In genomic region chr13:43970520-43971242, GRCh38 we compare ENCODE assay signal across 7 cellular contexts.
DNase-seq lines count a peak whose midpoint lies in the region; ATAC-seq and TF ChIP-seq lines count a peak whose summit lies in the region.
"Not testable (repeated sequence)": the region's sequence is repeated elsewhere in the genome, so short reads cannot be mapped to it uniquely, and the experiment has no call there.

No MANE protein-coding gene starts in this region.

- not testable (repeated sequence) for H3K36me3 Mint-ChIP-seq in chondrocyte (ENCODE audit: low read depth)

- H3K27ac Mint-ChIP-seq in chondrocyte (ENCODE audit: unreplicated experiment) = not testable (repeated sequence)

- not testable (repeated sequence) for H3K9me3 ChIP-seq in right cardiac atrium (ENCODE audit: control insufficient read depth, low read length); mucosa of descending colon; upper lobe of right lung

- not testable (repeated sequence) for H3K27me3 ChIP-seq in right cardiac atrium (ENCODE audit: control insufficient read depth, insufficient read depth); upper lobe of right lung

- H3K4me3 Mint-ChIP-seq in chondrocyte (ENCODE audit: unreplicated experiment) = not testable (repeated sequence)

- H3K4me1 ChIP-seq in right cardiac atrium (ENCODE audit: control insufficient read depth, insufficient read depth, low read length); mucosa of descending colon (ENCODE audit: low read depth); upper lobe of right lung: not testable (repeated sequence)

- not testable (repeated sequence) for H3K9me3 Mint-ChIP-seq in chondrocyte (ENCODE audit: low read depth)

- TF ChIP-seq CTCF in chondrocyte (IDR thresholded peaks at IDR 0.05); mucosa of descending colon (IDR thresholded peaks at IDR 0.05); omental fat pad (IDR thresholded peaks at IDR 0.05); upper lobe of right lung (IDR thresholded peaks at IDR 0.05): not testable (repeated sequence)

- ATAC-seq in Right ventricle myocardium inferior (peak; percentile 20), right cardiac atrium (peak; percentile 29 to 37), left colon (peak; percentile 32), mucosa of descending colon (peak; percentile 25), omental fat pad (ENCODE audit: low FRiP score) (peak; percentile 48), upper lobe of right lung (peak; percentile 36)

- H3K4me1 Mint-ChIP-seq in chondrocyte (ENCODE audit: low read depth) = not testable (repeated sequence)

- not testable (repeated sequence) for H3K4me3 ChIP-seq in right cardiac atrium (ENCODE audit: low read length); mucosa of descending colon; upper lobe of right lung

- DNase-seq in chondrocyte (ENCODE audit: low spot score) = peak; percentile 68
- DNase-seq in Right ventricle myocardium inferior (ENCODE audit: missing footprints); right cardiac atrium; left colon; omental fat pad (ENCODE audit: low spot score); upper lobe of right lung: not testable (repeated sequence)
- peak in 1 of 3 donors; percentile 31 for DNase-seq in mucosa of descending colon

- H3K27me3 Mint-ChIP-seq in chondrocyte (ENCODE audit: low read depth) = not testable (repeated sequence)

- not testable (repeated sequence) for H3K36me3 ChIP-seq in mucosa of descending colon (ENCODE audit: low read depth); upper lobe of right lung

- intact Hi-C loops in Right ventricle myocardium inferior (cut with DNase I); right cardiac atrium (cut with DNase I); left colon (cut with DNase I, micrococcal nuclease); mucosa of descending colon (cut with DNase I, micrococcal nuclease); upper lobe of right lung (cut with DNase I): not testable (repeated sequence)

- not testable (repeated sequence) for H3K27ac ChIP-seq in right cardiac atrium (ENCODE audit: low read length); upper lobe of right lung

- 97% methylated on average over 35 of the region's 36 CpGs for WGBS in right cardiac atrium
